Comparison of ENCODE assay signal across 8 cellular contexts in the genomic region with DNA sequence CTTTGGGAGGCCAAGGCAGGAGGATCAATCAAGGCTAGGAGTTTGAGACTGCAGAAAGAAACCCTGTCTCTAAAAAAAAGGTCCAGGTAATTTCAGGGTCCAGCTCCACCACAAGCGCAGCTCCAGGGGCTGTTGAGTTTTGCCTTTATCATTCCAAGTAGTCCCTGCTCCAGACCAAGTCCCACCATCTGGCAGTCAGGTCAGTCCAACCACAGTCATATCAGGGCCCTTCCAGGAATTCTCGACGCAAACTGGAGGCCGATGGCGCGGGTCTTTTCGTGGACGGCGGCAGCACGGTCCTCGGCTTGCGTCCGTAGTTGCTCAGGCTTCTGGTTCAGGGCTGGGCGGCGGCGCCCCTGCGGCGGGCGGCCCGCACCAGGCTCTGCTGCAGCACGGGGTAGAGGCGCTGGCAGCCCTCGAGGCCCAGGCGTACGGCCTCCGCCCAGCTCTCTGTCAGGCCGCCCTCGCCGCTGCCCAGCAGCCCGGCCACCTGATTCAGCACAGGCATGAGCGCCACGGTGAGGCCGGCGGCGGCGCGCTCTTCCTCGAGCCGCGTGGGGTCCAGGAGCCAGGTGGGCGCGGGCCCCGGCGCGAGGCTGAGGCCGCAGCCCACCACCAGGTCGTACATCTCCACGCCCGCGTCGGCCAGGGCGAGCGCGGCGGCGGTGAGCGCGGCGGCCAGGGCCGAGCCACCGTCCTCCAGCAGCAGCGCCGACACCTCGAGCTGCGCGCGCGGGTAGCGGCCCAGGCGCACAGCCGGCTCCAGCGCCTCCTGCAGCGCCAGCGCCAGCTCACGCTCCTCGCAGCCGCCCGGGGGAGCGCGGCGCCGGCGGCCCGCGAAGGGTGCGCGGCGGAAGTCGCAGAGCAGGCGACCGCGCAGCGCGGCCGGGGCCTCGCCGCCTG. TPM values are rescaled to one million over a fixed set of nuclear protein-coding genes. Genes with fewer than 3 reads are reported as not detected.
DNase-seq lines count a peak whose midpoint lies in the region; ATAC-seq and TF ChIP-seq lines count a peak whose summit lies in the region.

No MANE protein-coding gene starts in this region.

- no peaks in the 10 kb centered on the region for H3K9me3 ChIP-seq in iPS-15b (ENCODE audit: control insufficient read depth, insufficient read depth, low read length)
- no peaks in the 10 kb centered on the region for H3K9me3 ChIP-seq in skeletal muscle tissue (ENCODE audit: control insufficient read depth in 3 of 3, low read length in 3 of 3)

- H3K27ac ChIP-seq in skeletal muscle tissue (ENCODE audit: low read depth, low read length) = peak overlapping the region; percentile 12

- H3K27me3 ChIP-seq in iPS-15b (ENCODE audit: control insufficient read depth, insufficient read depth, low read length) = no peaks in the 10 kb centered on the region
- H3K27me3 ChIP-seq in skeletal muscle tissue (ENCODE audit: control insufficient read depth in 3 of 3, insufficient read depth in 3 of 3, low read length in 3 of 3) = no peaks in the 10 kb centered on the region

- peak overlapping the region; percentile 81 for H3K9ac ChIP-seq in iPS-15b (ENCODE audit: low read depth, low read length)
- peak overlapping the region; percentile 57 to 85 (median 67) for H3K9ac ChIP-seq in skeletal muscle tissue (ENCODE audit: low read depth in 1 of 3, low read length in 3 of 3)

- H3K4me1 ChIP-seq in iPS-15b (ENCODE audit: control insufficient read depth, insufficient read depth, low read length) (no peaks in the 10 kb centered on the region), skeletal muscle tissue (ENCODE audit: control insufficient read depth in 3 of 3, insufficient read depth in 3 of 3, low read length in 3 of 3) (peaks cover 6 to 10% (median 10%) of the 10 kb centered on the region in 3 donors)

- no peak for TF ChIP-seq CTCF in AG10803 (conservative IDR thresholded peaks at IDR 0.05; ENCODE audit: low read length)

- peak; percentile 20 for ATAC-seq in GM18870 (IDR thresholded peaks at IDR 0.05; ENCODE audit: unreplicated experiment)
- ATAC-seq in HG03095 (IDR thresholded peaks at IDR 0.05; ENCODE audit: unreplicated experiment) = peak; percentile 39

- H3K36me3 ChIP-seq in iPS-15b (ENCODE audit: control insufficient read depth, insufficient read depth, low read length) (peaks cover 36% of the 10 kb centered on the region), skeletal muscle tissue (ENCODE audit: control insufficient read depth in 3 of 3, insufficient read depth in 3 of 3, low read length in 3 of 3) (peaks cover 33 to 36% (median 36%) of the 10 kb centered on the region in 3 donors)

- peak overlapping the region; percentile 39 for H3K4me3 ChIP-seq in AG10803 (ENCODE audit: low read length)
- H3K4me3 ChIP-seq in iPS-15b (ENCODE audit: low read depth, low read length) = peak overlapping the region; percentile 70
- peak overlapping the region; percentile 59 to 80 (median 73) for H3K4me3 ChIP-seq in skeletal muscle tissue (ENCODE audit: low read length in 3 of 3)

- DNase-seq in AG10803 (ENCODE audit: low read depth) = peak; percentile 44
- peak; percentile 53 for DNase-seq in RPMI7951 (ENCODE audit: low read depth)
- peak; percentile 82 for DNase-seq in astrocyte of the hippocampus (ENCODE audit: low read depth, low spot score)
- no peak for DNase-seq in NCI-H2081 treated with DMSO at 0.1 percent for 48 hours (lab: John Stamatoyannopoulos, UW)

RNA-seq across cellular contexts. Expression of a gene that starts 0.7 kb away (rescaled TPM):
- total RNA-seq in RPMI7951 (2014; rRNA removed; shearing (Covaris generic)) = 10.0 and 14.6 TPM in 2 replicates
- 16.2 TPM for total RNA-seq in skeletal muscle tissue

RNA-seq across cellular contexts. Expression of a gene that starts 38.3 kb away (rescaled TPM):
- 43.5 and 50.8 TPM in 2 replicates for total RNA-seq in RPMI7951 (2014; rRNA removed; shearing (Covaris generic))
- 65.8 TPM for total RNA-seq in skeletal muscle tissue

RNA-seq across cellular contexts. Expression of a gene that starts 48.0 kb away (rescaled TPM):
- 17.5 and 31.7 TPM in 2 replicates for total RNA-seq in RPMI7951 (2014; rRNA removed; shearing (Covaris generic))
- total RNA-seq in skeletal muscle tissue = 21.4 TPM
